In genomic region chr7:75779516-75779915, GRCh38 we compare ENCODE assay signal across 12 cellular contexts. TPM values are rescaled to one million over a fixed set of nuclear protein-coding genes. Genes with fewer than 3 reads are reported as not detected.
"Had no signal": no experiment of that assay in that cellular context is flagged by ENCODE, and none has a peak within 500 bp of the region (broad histone marks: within the 10 kb centered on the region; RNA-seq: fewer than 3 reads in every experiment).

No MANE protein-coding gene starts in this region.

RNA-seq across cellular contexts. Expression of gene CCL26, which starts 7.5 kb away (rescaled TPM):
- total RNA-seq: activated B cell treated with CpG ODN at 0.5 μM for 24 hours; activated CD4-positive, alpha-beta T cell treated with anti-CD3 and anti-CD28 coated beads, Interleukin-2, amount 10 ng/mL, durations not matched to agents 7 days and 5 days; activated naive CD4-positive, alpha-beta T cell treated with anti-CD3 and anti-CD28 coated beads for 36 hours; cardiac muscle cell; esophagus mucosa; glomerular endothelial cell; liver; occipital lobe; prostate gland; T-helper 17 cell; temporal lobe had no signal
- polyA plus RNA-seq: cardiac muscle cell had no signal

RNA-seq across cellular contexts. Expression of gene CCL24, which starts 34.1 kb away (rescaled TPM):
- total RNA-seq: activated CD4-positive, alpha-beta T cell treated with anti-CD3 and anti-CD28 coated beads, Interleukin-2, amount 10 ng/mL, durations not matched to agents 7 days and 5 days; activated naive CD4-positive, alpha-beta T cell treated with anti-CD3 and anti-CD28 coated beads for 36 hours; cardiac muscle cell; fibroblast of villous mesenchyme; glomerular endothelial cell; occipital lobe; prostate gland; T-helper 17 cell; temporal lobe had no signal
- polyA plus RNA-seq: cardiac muscle cell had no signal
